8 cellular contexts compared by ENCODE assay signal in the genomic region with DNA sequence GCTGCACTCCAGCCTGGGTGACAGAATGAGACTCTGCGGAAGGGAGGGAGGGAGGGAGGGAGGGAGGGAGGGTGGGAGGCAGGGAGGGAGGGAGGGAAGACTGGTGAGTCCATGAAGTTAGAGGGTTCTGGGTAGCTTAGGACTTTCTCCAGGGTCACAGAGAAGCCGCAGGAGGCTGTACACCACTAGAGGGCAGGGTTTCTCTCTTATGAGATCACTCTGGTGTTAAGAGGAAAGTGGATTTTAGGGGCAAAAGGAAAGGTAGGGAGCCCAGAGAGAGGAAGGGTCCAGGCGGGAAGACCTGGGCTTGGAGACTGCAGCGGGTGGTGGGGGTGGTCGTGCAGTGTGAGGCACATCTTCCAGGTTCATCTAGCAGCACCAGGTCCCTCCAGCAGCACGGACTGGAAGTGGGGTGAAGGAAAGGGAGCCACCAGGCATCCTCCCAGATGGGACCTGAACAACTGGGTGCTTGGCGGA. TPM values are rescaled to one million over a fixed set of nuclear protein-coding genes. Genes with fewer than 3 reads are reported as not detected.
A peak's percentile ranks its signal among the peaks of the same experiment; 100 is the strongest.
DNase-seq lines count a peak whose midpoint lies in the region; ATAC-seq, FAIRE-seq and TF ChIP-seq lines count a peak whose summit lies in the region.

No MANE protein-coding gene starts in this region.

- peak overlapping the region; percentile 7 for H3K9ac ChIP-seq in astrocyte (ENCODE audit: low read length)

- H3K4me3 Mint-ChIP-seq in HFFc6 = no peak overlapping the region
- H3K4me3 Mint-ChIP-seq in astrocyte (ENCODE audit: unreplicated experiment) = no peak overlapping the region

- peak; percentile 91 for DNase-seq in D721Med (ENCODE audit: insufficient read length, low spot score)
- DNase-seq in HFFc6 = peak; percentile 65
- peak; percentile 21 to 63 for DNase-seq in NOMO-1 (lab: John Stamatoyannopoulos, UW; ENCODE audit: unreplicated experiment in 2 of 2)
- peak; percentile 70 for DNase-seq in astrocyte (ENCODE audit: low read depth)
- peak; percentile 82 for DNase-seq in iPS DF 19.7 (ENCODE audit: low read depth, low spot score)
- DNase-seq in stimulated activated CD4-positive, alpha-beta T cell treated with anti-CD3 and anti-CD28 coated beads, Interleukin-12 subunit alpha, Interleukin-12 subunit beta, amount 100 ng/mL, for 48 hours (ENCODE audit: low read depth in 2 of 3, low spot score in 1 of 3) = peak in 2 of 3 donors; percentile 6 to 35
- DNase-seq in stimulated activated naive CD4-positive, alpha-beta T cell treated with Interleukin-2 at 50 U/mL for 16 hours (lab: John Stamatoyannopoulos, UW) = no peak

- H3K4me1 Mint-ChIP-seq in HFFc6 (ENCODE audit: low read depth) = peaks cover 43% of the 10 kb centered on the region
- H3K4me1 Mint-ChIP-seq in astrocyte (ENCODE audit: low read depth, unreplicated experiment) = peaks cover 40% of the 10 kb centered on the region

- H3K4me1 ChIP-seq in astrocyte (ENCODE audit: insufficient read depth, low read length) = peaks cover 38% of the 10 kb centered on the region

- no peak overlapping the region for H3K4me2 ChIP-seq in astrocyte (ENCODE audit: low read length)

- no peaks in the 10 kb centered on the region for H3K9me3 ChIP-seq in astrocyte (ENCODE audit: insufficient read depth, low read depth, low read length)

- H3K27ac Mint-ChIP-seq in HFFc6 (peak overlapping the region; percentile 5), astrocyte (ENCODE audit: unreplicated experiment) (no peak overlapping the region)

- FAIRE-seq in D721Med (lab: Jason Lieb, UNC) (no peak), astrocyte (lab: Jason Lieb, UNC) (no peak)

- no peaks in the 10 kb centered on the region; the same call in 1 of the 2 replicates for H3K27me3 Mint-ChIP-seq in HFFc6 (ENCODE audit: insufficient read depth)
- H3K27me3 Mint-ChIP-seq in astrocyte (ENCODE audit: low read depth, unreplicated experiment) = peaks cover 3% of the 10 kb centered on the region

- no peak for ATAC-seq in HG03108 (IDR thresholded peaks at IDR 0.05; ENCODE audit: unreplicated experiment)

- no peak overlapping the region for H2AFZ ChIP-seq in astrocyte (ENCODE audit: low read depth, low read length)

- H4K20me1 ChIP-seq in astrocyte (ENCODE audit: insufficient read depth, low read length) = peaks cover 20% of the 10 kb centered on the region

- TF ChIP-seq CTCF in D721Med (IDR thresholded peaks at IDR 0.05; ENCODE audit: insufficient read depth, missing control alignments) (peak; percentile 60), HFFc6 (IDR thresholded peaks at IDR 0.05) (peak; percentile 76), astrocyte (IDR thresholded peaks at IDR 0.05; ENCODE audit: insufficient read depth, low read depth, low read length) (peak; percentile 72)

- H3K79me2 ChIP-seq in astrocyte (ENCODE audit: insufficient read depth, low read length) = no peaks in the 10 kb centered on the region

- H3K4me3 ChIP-seq in astrocyte (ENCODE audit: insufficient read depth, low read depth, low read length) = no peak overlapping the region

- H3K27ac ChIP-seq in astrocyte (ENCODE audit: low read depth, low read length) = no peak overlapping the region

- H3K36me3 Mint-ChIP-seq in HFFc6 (ENCODE audit: low read depth) (no peaks in the 10 kb centered on the region), astrocyte (ENCODE audit: low read depth, unreplicated experiment) (peaks cover 7% of the 10 kb centered on the region)

- H3K36me3 ChIP-seq in astrocyte (ENCODE audit: insufficient read depth, low read length) = no peaks in the 10 kb centered on the region

- no peaks in the 10 kb centered on the region for H3K9me3 Mint-ChIP-seq in HFFc6
- H3K9me3 Mint-ChIP-seq in astrocyte (ENCODE audit: unreplicated experiment) = no peaks in the 10 kb centered on the region

- H3K27me3 ChIP-seq in astrocyte (ENCODE audit: insufficient read depth, low read length) = no peaks in the 10 kb centered on the region

RNA-seq across cellular contexts. Expression of gene SLC29A3, which starts 48.7 kb away (rescaled TPM):
- total RNA-seq in HFFc6 (2021; fragmentation: NEBNext Ultra II Directional; extraction: Animal tissue kit (Norgen Biotek cat#: 25700)) = 1 to 10 TPM; 2.1 to 4.4 (median 2.7) TPM
- total RNA-seq in astrocyte = 3.2 and 3.4 TPM in 2 replicates

RNA-seq across cellular contexts. Expression of gene UNC5B, which starts 58.0 kb away (rescaled TPM):
- total RNA-seq in HFFc6 (2021; fragmentation: NEBNext Ultra II Directional; extraction: Animal tissue kit (Norgen Biotek cat#: 25700)) = 10 to 100 TPM in 1 of 6 experiments, 1 to 10 TPM in 5; 5.2 to 11.6 (median 5.7) TPM
- total RNA-seq in astrocyte = 15.0 and 32.8 TPM in 2 replicates
